ENCODE assay signal across 18 cellular contexts in genomic region chr22:41798736-41799135, GRCh38. TPM values are rescaled to one million over a fixed set of nuclear protein-coding genes. Genes with fewer than 3 reads are reported as not detected.
DNase-seq lines count a peak whose midpoint lies in the region; ATAC-seq and TF ChIP-seq lines count a peak whose summit lies in the region.
"Had no signal": no experiment of that assay in that cellular context is flagged by ENCODE, and none has a peak within 500 bp of the region (broad histone marks: within the 10 kb centered on the region; RNA-seq: fewer than 3 reads in every experiment).

No MANE protein-coding gene starts in this region.

- no peak for TF ChIP-seq CTCF in CD8-positive, alpha-beta T cell (IDR thresholded peaks at IDR 0.05)
- TF ChIP-seq CTCF in neural progenitor cell (IDR thresholded peaks at IDR 0.05): no peak

- H3K36me3 Mint-ChIP-seq in CD8-positive, alpha-beta T cell: peaks cover 38% of the 10 kb centered on the region
- peaks cover 18% of the 10 kb centered on the region for H3K36me3 Mint-ChIP-seq in central memory CD8-positive, alpha-beta T cell (ENCODE audit: insufficient read depth)
- peaks cover 4% of the 10 kb centered on the region for H3K36me3 Mint-ChIP-seq in neural progenitor cell

- no peaks in the 10 kb centered on the region for H3K27me3 ChIP-seq in CD8-positive, alpha-beta T cell (ENCODE audit: insufficient read depth, low read length)
- H3K27me3 ChIP-seq in Karpas-422 (ENCODE audit: low read length) (no peaks in the 10 kb centered on the region), neural progenitor cell (no peaks in the 10 kb centered on the region)
- H3K27me3 ChIP-seq: brain microvascular endothelial cell, esophagus squamous epithelium, SJSA1, spleen, upper lobe of left lung had no signal

- no peaks in the 10 kb centered on the region for H3K9me2 ChIP-seq in Karpas-422 (replicated peaks; ENCODE audit: insufficient read depth, low read length)

- peak overlapping the region; percentile 93 for H3K4me3 Mint-ChIP-seq in CD8-positive, alpha-beta T cell
- peak overlapping the region; percentile 98 for H3K4me3 Mint-ChIP-seq in central memory CD8-positive, alpha-beta T cell
- peak overlapping the region; percentile 76 for H3K4me3 Mint-ChIP-seq in neural progenitor cell

- intact Hi-C loops in CD8-positive, alpha-beta T cell (cut with DNase I, micrococcal nuclease): no loop called here
- intact Hi-C loops in head of caudate nucleus (cut with DNase I): no loop called here

- H3K9ac ChIP-seq in Karpas-422 (ENCODE audit: low read length) (peak overlapping the region; percentile 81; the same call in 1 of the 2 replicates), neural progenitor cell (no peak overlapping the region)

- H3K27me3 Mint-ChIP-seq in CD8-positive, alpha-beta T cell (ENCODE audit: low read depth): no peaks in the 10 kb centered on the region
- no peaks in the 10 kb centered on the region for H3K27me3 Mint-ChIP-seq in central memory CD8-positive, alpha-beta T cell
- peaks cover 3% of the 10 kb centered on the region for H3K27me3 Mint-ChIP-seq in neural progenitor cell (ENCODE audit: insufficient read depth, low read depth)

- peak overlapping the region; percentile 98 for H3K27ac Mint-ChIP-seq in CD8-positive, alpha-beta T cell
- no peak overlapping the region for H3K27ac Mint-ChIP-seq in central memory CD8-positive, alpha-beta T cell (ENCODE audit: low read depth)
- no peak overlapping the region for H3K27ac Mint-ChIP-seq in neural progenitor cell

- peaks cover 29% of the 10 kb centered on the region for H3K4me1 Mint-ChIP-seq in CD8-positive, alpha-beta T cell (ENCODE audit: low read depth)
- peaks cover 36% of the 10 kb centered on the region for H3K4me1 Mint-ChIP-seq in central memory CD8-positive, alpha-beta T cell
- peaks cover 25% of the 10 kb centered on the region for H3K4me1 Mint-ChIP-seq in neural progenitor cell

- no peaks in the 10 kb centered on the region for H3K36me3 ChIP-seq in CD8-positive, alpha-beta T cell (ENCODE audit: insufficient read depth, low read length)
- 0 out of 2 replicates have a peak, but pooled peaks cover 4% of the 10 kb centered on the region for H3K36me3 ChIP-seq in Karpas-422 (ENCODE audit: insufficient read depth, low read length)
- H3K36me3 ChIP-seq in neural progenitor cell: no peaks in the 10 kb centered on the region
- H3K36me3 ChIP-seq: brain microvascular endothelial cell, esophagus squamous epithelium, prostate gland, upper lobe of left lung had no signal

- no peak overlapping the region for H3K27ac ChIP-seq in CD8-positive, alpha-beta T cell (ENCODE audit: low read depth, low read length)
- no peak overlapping the region for H3K27ac ChIP-seq in Karpas-422 (ENCODE audit: low read length)
- H3K27ac ChIP-seq in neural progenitor cell: no peak overlapping the region
- H3K27ac ChIP-seq: brain microvascular endothelial cell, SJSA1 had no signal

- no peak overlapping the region for H2AFZ ChIP-seq in Karpas-422 (ENCODE audit: low read length)
- no peak overlapping the region for H2AFZ ChIP-seq in neural progenitor cell (replicated peaks)

- H3K4me2 ChIP-seq in Karpas-422 (ENCODE audit: low read depth, low read length, poor library complexity, severe bottlenecking) (peak overlapping the region; percentile 82), neural progenitor cell (no peak overlapping the region)

- peaks cover 22% of the 10 kb centered on the region for H3K4me1 ChIP-seq in CD8-positive, alpha-beta T cell (ENCODE audit: insufficient read depth, low read length)
- H3K4me1 ChIP-seq in Karpas-422 (ENCODE audit: low read length): peaks cover 26% of the 10 kb centered on the region
- H3K4me1 ChIP-seq in neural progenitor cell: peaks cover 22% of the 10 kb centered on the region
- H3K4me1 ChIP-seq: prostate gland had no signal

- no peak overlapping the region for H3K4me3 ChIP-seq in CD8-positive, alpha-beta T cell (ENCODE audit: low read depth, low read length)
- no peak overlapping the region; the same call in 1 of the 2 replicates for H3K4me3 ChIP-seq in Karpas-422 (ENCODE audit: low read length)
- H3K4me3 ChIP-seq in neural progenitor cell: no peak overlapping the region
- H3K4me3 ChIP-seq: prostate gland, SJSA1 had no signal

- H3K79me2 ChIP-seq in Karpas-422 (ENCODE audit: low read length) (peaks cover 27% of the 10 kb centered on the region), neural progenitor cell (ENCODE audit: low read depth) (peaks cover 28% of the 10 kb centered on the region)

- peaks cover 14% of the 10 kb centered on the region for H3F3A ChIP-seq in neural progenitor cell (ENCODE audit: low read depth)

- H4K20me1 ChIP-seq in Karpas-422 (ENCODE audit: insufficient read depth, low read depth, low read length) (no peaks in the 10 kb centered on the region), neural progenitor cell (ENCODE audit: low read depth) (peaks cover 4% of the 10 kb centered on the region)

- CTCF ChIA-PET in CD8-positive, alpha-beta T cell (lab: Charles Lee): interaction anchor here (1.8 to 6.3 kb wide), 6 partner anchors 12 to 142 kb away, joined by 6 to 45 read pairs (median 18); no protein-coding TSS in a partner anchor

- no peaks in the 10 kb centered on the region for H3K9me3 ChIP-seq in CD8-positive, alpha-beta T cell (ENCODE audit: low read length)
- H3K9me3 ChIP-seq in Karpas-422 (ENCODE audit: low read length) (no peaks in the 10 kb centered on the region), neural progenitor cell (ENCODE audit: low read depth) (no peaks in the 10 kb centered on the region)
- H3K9me3 ChIP-seq: esophagus squamous epithelium, prostate gland, SJSA1, spleen, upper lobe of left lung had no signal

- no peak for ATAC-seq in CD8-positive, alpha-beta T cell
- ATAC-seq in central memory CD8-positive, alpha-beta T cell (replicated peaks; ENCODE audit: extremely low read depth, poor library complexity, severe bottlenecking): no peak

- no peak for DNase-seq in CD8-positive, alpha-beta T cell
- DNase-seq in Karpas-422 (no peak), neural progenitor cell (ENCODE audit: low spot score) (no peak), head of caudate nucleus (no peak)
- no peak for DNase-seq in central memory CD8-positive, alpha-beta T cell (ENCODE audit: low spot score in 2 of 2)
- DNase-seq in stimulated activated CD8-positive, alpha-beta memory T cell treated with anti-CD3 and anti-CD28 coated beads, Interleukin-4, amount 100 ng/mL, for 48 hours: no peak
- no peak for DNase-seq in activated effector memory CD4-positive, alpha-beta T cell treated with Interleukin-2 at 50 U/mL for 16 hours
- DNase-seq in central memory CD4-positive, alpha-beta T cell: no peak
- DNase-seq: brain microvascular endothelial cell; esophagus squamous epithelium; HCEC 1CT; left ventricle myocardium superior; NCI-H1417; spleen; stimulated activated naive CD4-positive, alpha-beta T cell; upper lobe of left lung had no signal

- POLR2A ChIA-PET in CD8-positive, alpha-beta T cell (lab: Charles Lee): interaction anchor here (2.8 to 7.9 kb wide), 4 partner anchors 17 to 141 kb away, joined by 13 to 289 read pairs (median 40); partner anchors contain the start of gene SREBF2

- no peaks in the 10 kb centered on the region for H3K9me3 Mint-ChIP-seq in CD8-positive, alpha-beta T cell
- H3K9me3 Mint-ChIP-seq in central memory CD8-positive, alpha-beta T cell: no peaks in the 10 kb centered on the region
- H3K9me3 Mint-ChIP-seq in neural progenitor cell: no peaks in the 10 kb centered on the region

RNA-seq across cellular contexts. Expression of gene CCDC134, which starts 1.7 kb away (rescaled TPM):
- 10 to 100 TPM; 19.1 to 22.5 TPM for total RNA-seq in CD8-positive, alpha-beta T cell
- 4.4 and 12.5 TPM in 2 replicates for total RNA-seq in Karpas-422 (2014; rRNA removed; shearing (Covaris generic); ENCODE audit: low replicate concordance)
- 8.8 and 19.7 TPM in 2 replicates for total RNA-seq in neural progenitor cell (ENCODE audit: low replicate concordance)

RNA-seq across cellular contexts. Expression of gene SREBF2, which starts 34.2 kb away (rescaled TPM):
- total RNA-seq in CD8-positive, alpha-beta T cell: 100 to 1,000 TPM; 109 to 122 TPM
- total RNA-seq in Karpas-422 (2014; rRNA removed; shearing (Covaris generic); ENCODE audit: low replicate concordance): 159 and 190 TPM in 2 replicates
- total RNA-seq in neural progenitor cell (ENCODE audit: low replicate concordance): 64.0 and 145 TPM in 2 replicates
